Comparison of ENCODE assay signal across 9 cellular contexts in the genomic region with DNA sequence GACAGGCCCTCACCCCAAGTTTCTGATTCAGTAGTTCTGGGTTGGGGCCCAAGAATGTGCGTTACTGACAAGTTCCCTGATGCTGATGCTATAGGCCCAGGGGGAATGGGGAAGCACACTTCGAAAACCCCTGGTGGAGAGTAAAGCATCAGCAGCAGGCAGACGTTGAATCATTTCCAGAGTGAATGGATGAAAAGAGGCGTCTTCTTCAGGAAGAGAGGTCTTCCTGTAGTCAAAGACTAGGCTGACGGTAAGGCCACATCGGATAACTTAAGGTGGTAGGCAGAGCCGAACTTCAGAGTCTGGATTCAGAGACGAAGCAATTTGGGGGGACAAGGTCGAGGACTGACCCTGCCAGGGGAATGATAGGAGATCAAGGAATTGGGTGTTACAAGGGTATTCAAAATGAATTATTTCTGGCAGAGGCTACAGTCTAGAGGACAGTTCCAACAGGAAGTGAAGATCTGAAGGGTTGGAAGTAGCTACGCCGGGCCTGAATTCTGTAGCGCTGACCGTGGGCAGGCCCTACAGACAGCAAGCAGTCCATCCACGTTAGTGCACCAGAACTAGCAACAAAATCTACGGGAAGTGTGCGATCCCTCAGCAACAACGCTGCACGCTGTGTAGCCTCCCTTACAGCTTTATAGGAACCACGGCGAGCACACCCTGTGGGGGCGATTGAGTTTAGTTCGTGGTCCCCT. TPM values are rescaled to one million over a fixed set of nuclear protein-coding genes. Genes with fewer than 3 reads are reported as not detected.
DNase-seq lines count a peak whose midpoint lies in the region; ATAC-seq, FAIRE-seq and TF ChIP-seq lines count a peak whose summit lies in the region.
"Had no signal": no experiment of that assay in that cellular context is flagged by ENCODE, and none has a peak within 500 bp of the region (broad histone marks: within the 10 kb centered on the region; RNA-seq: fewer than 3 reads in every experiment).

No MANE protein-coding gene starts in this region.

- POLR2A ChIA-PET in CD8-positive, alpha-beta T cell (lab: Charles Lee) = interaction anchor here (0.7 to 2.9 kb wide), 9 partner anchors 15 to 1449 kb away, joined by 3 to 15 read pairs (median 5); a partner anchor contains a TSS
- POLR2A ChIA-PET in naive thymus-derived CD4-positive, alpha-beta T cell (lab: Charles Lee) = interaction anchor here (0.5 to 7.1 kb wide), 29 partner anchors 14 to 692 kb away, joined by 3 to 69 read pairs (median 4); a partner anchor contains a TSS

- peak overlapping the region; percentile 59 for H3K27ac ChIP-seq in CD8-positive, alpha-beta T cell (ENCODE audit: low read depth, low read length)
- peak overlapping the region; percentile 26; the same call in 1 of the 2 replicates for H3K27ac ChIP-seq in Karpas-422 (ENCODE audit: low read length)
- H3K27ac ChIP-seq in naive thymus-derived CD4-positive, alpha-beta T cell (ENCODE audit: low read depth, low read length) = peak overlapping the region; percentile 85

- H3K4me1 ChIP-seq in CD8-positive, alpha-beta T cell (ENCODE audit: insufficient read depth, low read length) = peaks cover 23% of the 10 kb centered on the region
- H3K4me1 ChIP-seq in Karpas-422 (ENCODE audit: low read length) = peaks cover 11% of the 10 kb centered on the region
- H3K4me1 ChIP-seq in naive thymus-derived CD4-positive, alpha-beta T cell (ENCODE audit: control insufficient read depth in 2 of 2, insufficient read depth in 2 of 2, low read length in 2 of 2) = peaks cover 6 to 16% of the 10 kb centered on the region in 2 donors

- peak; percentile 48 for TF ChIP-seq CTCF in CD8-positive, alpha-beta T cell (IDR thresholded peaks at IDR 0.05)
- no peak for TF ChIP-seq CTCF in GM20000 (IDR thresholded peaks at IDR 0.05; ENCODE audit: extremely low read depth, missing control alignments)
- TF ChIP-seq CTCF in epithelial cell of esophagus (IDR thresholded peaks at IDR 0.05; ENCODE audit: insufficient read depth, low read depth, low read length, missing control alignments) = peak; percentile 27

- no peaks in the 10 kb centered on the region for H3K9me3 ChIP-seq in CD8-positive, alpha-beta T cell (ENCODE audit: low read length)
- no peaks in the 10 kb centered on the region for H3K9me3 ChIP-seq in Karpas-422 (ENCODE audit: low read length)
- no peaks in the 10 kb centered on the region for H3K9me3 ChIP-seq in naive thymus-derived CD4-positive, alpha-beta T cell (ENCODE audit: control insufficient read depth in 2 of 3, low read length in 3 of 3)

- peak overlapping the region; percentile 80 for H3K4me2 ChIP-seq in Karpas-422 (ENCODE audit: low read depth, low read length, poor library complexity, severe bottlenecking)

- peak overlapping the region; percentile 63 for H2AFZ ChIP-seq in Karpas-422 (ENCODE audit: low read length)

- H3K9ac ChIP-seq in Karpas-422 (ENCODE audit: low read length) = peak overlapping the region; percentile 80

- H3K27me3 ChIP-seq in CD8-positive, alpha-beta T cell (ENCODE audit: insufficient read depth, low read length) = no peaks in the 10 kb centered on the region
- H3K27me3 ChIP-seq in Karpas-422 (ENCODE audit: low read length) = no peaks in the 10 kb centered on the region
- H3K27me3 ChIP-seq in naive thymus-derived CD4-positive, alpha-beta T cell (ENCODE audit: control insufficient read depth in 2 of 2, insufficient read depth in 2 of 2, low read length in 2 of 2) = no peaks in the 10 kb centered on the region

- DNase-seq in CD8-positive, alpha-beta T cell = peak in 3 of 7 experiments; percentile 21 to 45 (median 37)
- peak; percentile 76 for DNase-seq in GM20000 (ENCODE audit: low spot score)
- DNase-seq in Karpas-422 = peak; percentile 56
- DNase-seq in activated CD4-positive, alpha-beta T cell treated with anti-CD3 and anti-CD28 coated beads, Interleukin-2, amount 50 U/mL, for 1 hour = peak; percentile 32
- DNase-seq in epithelial cell of esophagus (ENCODE audit: low read depth) = peak; percentile 28
- DNase-seq in naive thymus-derived CD4-positive, alpha-beta T cell = peak in 8 of 9 donors; percentile 17 to 59 (median 31)
- DNase-seq in urothelium cell line (ENCODE audit: low spot score) = peak; percentile 22
- DNase-seq in effector CD8-positive, alpha-beta T cell (lab: John Stamatoyannopoulos, UW) = no peak

- H3K9me3 Mint-ChIP-seq in CD8-positive, alpha-beta T cell = no peaks in the 10 kb centered on the region
- no peaks in the 10 kb centered on the region for H3K9me3 Mint-ChIP-seq in naive thymus-derived CD4-positive, alpha-beta T cell

- no peak for FAIRE-seq in urothelium cell line (lab: Jason Lieb, UNC)
- FAIRE-seq: TTC549 had no signal

- peaks cover 33% of the 10 kb centered on the region for H3K79me2 ChIP-seq in Karpas-422 (ENCODE audit: low read length)

- peak overlapping the region; percentile 84 for H3K4me3 Mint-ChIP-seq in CD8-positive, alpha-beta T cell
- peak overlapping the region; percentile 87 to 99 (median 94) for H3K4me3 Mint-ChIP-seq in naive thymus-derived CD4-positive, alpha-beta T cell

- no peaks in the 10 kb centered on the region for H3K27me3 Mint-ChIP-seq in CD8-positive, alpha-beta T cell (ENCODE audit: low read depth)
- H3K27me3 Mint-ChIP-seq in naive thymus-derived CD4-positive, alpha-beta T cell = no peaks in the 10 kb centered on the region

- H3K36me3 Mint-ChIP-seq in CD8-positive, alpha-beta T cell = peaks cover 34% of the 10 kb centered on the region
- peaks cover 0 to 28% (median 5%) of the 10 kb centered on the region in 5 donors for H3K36me3 Mint-ChIP-seq in naive thymus-derived CD4-positive, alpha-beta T cell

- ATAC-seq in CD8-positive, alpha-beta T cell = peak; percentile 30
- ATAC-seq in naive thymus-derived CD4-positive, alpha-beta T cell = peak; percentile 19

- H3K36me3 ChIP-seq in CD8-positive, alpha-beta T cell (ENCODE audit: insufficient read depth, low read length) = peaks cover 8% of the 10 kb centered on the region
- H3K36me3 ChIP-seq in Karpas-422 (ENCODE audit: insufficient read depth, low read length) = no peaks in the 10 kb centered on the region
- peaks cover 0 to 22% (median 0%) of the 10 kb centered on the region in 3 experiments for H3K36me3 ChIP-seq in naive thymus-derived CD4-positive, alpha-beta T cell (ENCODE audit: control insufficient read depth in 2 of 3, insufficient read depth in 3 of 3, low read length in 3 of 3)

- CTCF ChIA-PET in CD8-positive, alpha-beta T cell (lab: Charles Lee) = interaction anchor here (0.6 to 1.6 kb wide), 5 partner anchors 22 to 395 kb away, joined by 3 to 5 read pairs (median 3); no protein-coding TSS in a partner anchor
- CTCF ChIA-PET in naive thymus-derived CD4-positive, alpha-beta T cell (lab: Charles Lee) = interaction anchor here (0.7 to 1.2 kb wide), 3 partner anchors 21 to 147 kb away, joined by 3 to 4 read pairs (median 3); a partner anchor contains a TSS

- peak overlapping the region; percentile 95 for H3K4me3 ChIP-seq in CD8-positive, alpha-beta T cell (ENCODE audit: low read depth, low read length)
- H3K4me3 ChIP-seq in Karpas-422 (ENCODE audit: low read length) (peak overlapping the region; percentile 83), epithelial cell of esophagus (ENCODE audit: low read length) (peak overlapping the region; percentile 84)
- H3K4me3 ChIP-seq in naive thymus-derived CD4-positive, alpha-beta T cell (ENCODE audit: low read length) = peak overlapping the region; percentile 91

- H4K20me1 ChIP-seq in Karpas-422 (ENCODE audit: insufficient read depth, low read depth, low read length) = no peaks in the 10 kb centered on the region

- peak overlapping the region; percentile 88 for H3K27ac Mint-ChIP-seq in CD8-positive, alpha-beta T cell
- peak overlapping the region; percentile 87 to 98 (median 92) for H3K27ac Mint-ChIP-seq in naive thymus-derived CD4-positive, alpha-beta T cell

- intact Hi-C loops in CD8-positive, alpha-beta T cell (cut with DNase I, micrococcal nuclease) = loop anchor here (1.0 to 5.0 kb wide), 3 partner anchors 60 to 200 kb away; a partner anchor contains a TSS
- intact Hi-C loops in naive thymus-derived CD4-positive, alpha-beta T cell (cut with micrococcal nuclease) = loop anchor here (1.0 to 5.0 kb wide), 9 partner anchors 67 to 560 kb away; a partner anchor contains a TSS

- no peaks in the 10 kb centered on the region for H3K9me2 ChIP-seq in Karpas-422 (replicated peaks; ENCODE audit: insufficient read depth, low read length)

- peaks cover 36% of the 10 kb centered on the region for H3K4me1 Mint-ChIP-seq in CD8-positive, alpha-beta T cell (ENCODE audit: low read depth)
- peaks cover 26 to 45% (median 37%) of the 10 kb centered on the region in 7 donors for H3K4me1 Mint-ChIP-seq in naive thymus-derived CD4-positive, alpha-beta T cell

RNA-seq across cellular contexts. Expression of a gene that starts 0.9 kb away (rescaled TPM):
- total RNA-seq in CD8-positive, alpha-beta T cell = 100 to 1,000 TPM; 103 to 116 TPM
- 14.2 and 25.0 TPM in 2 replicates for total RNA-seq in Karpas-422 (2014; rRNA removed; shearing (Covaris generic); ENCODE audit: low replicate concordance)
- 100 to 1,000 TPM in 4 of 5 experiments, 10 to 100 TPM in 1; 53.5 to 136 (median 109) TPM for total RNA-seq in naive thymus-derived CD4-positive, alpha-beta T cell
- 10 to 100 TPM in 1 of 2 donors, 1 to 10 TPM in 1; 8.4 to 13.5 TPM for polyA plus RNA-seq in naive thymus-derived CD4-positive, alpha-beta T cell

RNA-seq across cellular contexts. Expression of a gene that starts 21.1 kb away (rescaled TPM):
- 1,000 to 10,000 TPM; 2,737 to 2,869 TPM for total RNA-seq in CD8-positive, alpha-beta T cell
- total RNA-seq in Karpas-422 (2014; rRNA removed; shearing (Covaris generic); ENCODE audit: low replicate concordance) = 547 and 607 TPM in 2 replicates
- 1,000 to 10,000 TPM; 1,535 to 3,042 (median 2,772) TPM for total RNA-seq in naive thymus-derived CD4-positive, alpha-beta T cell
- polyA plus RNA-seq in naive thymus-derived CD4-positive, alpha-beta T cell = 1,000 to 10,000 TPM; 4,222 to 6,094 TPM

RNA-seq across cellular contexts. Expression of a gene that starts 21.5 kb away (rescaled TPM):
- 10 to 100 TPM; 65.6 to 73.3 TPM for total RNA-seq in CD8-positive, alpha-beta T cell
- 26.3 and 33.0 TPM in 2 replicates for total RNA-seq in Karpas-422 (2014; rRNA removed; shearing (Covaris generic); ENCODE audit: low replicate concordance)
- total RNA-seq in naive thymus-derived CD4-positive, alpha-beta T cell = 10 to 100 TPM; 70.7 to 80.3 (median 77.8) TPM
- polyA plus RNA-seq in naive thymus-derived CD4-positive, alpha-beta T cell = 100 to 1,000 TPM in 1 of 2 donors, 10 to 100 TPM in 1; 82.1 to 123 TPM

RNA-seq across cellular contexts. Expression of a gene that starts 25.5 kb away (rescaled TPM):
- not detected for total RNA-seq in CD8-positive, alpha-beta T cell
- not detected in 2 replicates for total RNA-seq in Karpas-422 (2014; rRNA removed; shearing (Covaris generic); ENCODE audit: low replicate concordance)
- total RNA-seq in naive thymus-derived CD4-positive, alpha-beta T cell = not detected
- not detected for polyA plus RNA-seq in naive thymus-derived CD4-positive, alpha-beta T cell

RNA-seq across cellular contexts. Expression of a gene that starts 33.6 kb away (rescaled TPM):
- total RNA-seq in CD8-positive, alpha-beta T cell = 1 to 10 TPM; 4.0 to 4.6 TPM
- total RNA-seq in Karpas-422 (2014; rRNA removed; shearing (Covaris generic); ENCODE audit: low replicate concordance) = 4.7 and 7.4 TPM in 2 replicates
- 10 to 100 TPM in 3 of 5 experiments, 1 to 10 TPM in 2; 7.1 to 20.8 (median 14.6) TPM for total RNA-seq in naive thymus-derived CD4-positive, alpha-beta T cell
- 10 to 100 TPM; 10.6 to 13.1 TPM for polyA plus RNA-seq in naive thymus-derived CD4-positive, alpha-beta T cell

Comparison
In these comparisons a context has a peak if more than half of its experiments do, and no peak if none do; other contexts are left out.
1. H3K27ac ChIP-seq: peak in every context shown above with its lines; median percentile 85 in naive thymus-derived CD4-positive, alpha-beta T cell; 59 in CD8-positive, alpha-beta T cell; 26 in Karpas-422.